ENCODE assay signal across 1 cellular context in genomic region chr9:14062449-14063187, GRCh38.
TF ChIP-seq lines count a peak whose summit lies in the region.

No MANE protein-coding gene starts in this region.

TF ChIP-seq in GM23338, 12 proteins besides CTCF, POLR2A, EP300 and RAD21 (continued from another document):
- TF ChIP-seq, protein P1, sequence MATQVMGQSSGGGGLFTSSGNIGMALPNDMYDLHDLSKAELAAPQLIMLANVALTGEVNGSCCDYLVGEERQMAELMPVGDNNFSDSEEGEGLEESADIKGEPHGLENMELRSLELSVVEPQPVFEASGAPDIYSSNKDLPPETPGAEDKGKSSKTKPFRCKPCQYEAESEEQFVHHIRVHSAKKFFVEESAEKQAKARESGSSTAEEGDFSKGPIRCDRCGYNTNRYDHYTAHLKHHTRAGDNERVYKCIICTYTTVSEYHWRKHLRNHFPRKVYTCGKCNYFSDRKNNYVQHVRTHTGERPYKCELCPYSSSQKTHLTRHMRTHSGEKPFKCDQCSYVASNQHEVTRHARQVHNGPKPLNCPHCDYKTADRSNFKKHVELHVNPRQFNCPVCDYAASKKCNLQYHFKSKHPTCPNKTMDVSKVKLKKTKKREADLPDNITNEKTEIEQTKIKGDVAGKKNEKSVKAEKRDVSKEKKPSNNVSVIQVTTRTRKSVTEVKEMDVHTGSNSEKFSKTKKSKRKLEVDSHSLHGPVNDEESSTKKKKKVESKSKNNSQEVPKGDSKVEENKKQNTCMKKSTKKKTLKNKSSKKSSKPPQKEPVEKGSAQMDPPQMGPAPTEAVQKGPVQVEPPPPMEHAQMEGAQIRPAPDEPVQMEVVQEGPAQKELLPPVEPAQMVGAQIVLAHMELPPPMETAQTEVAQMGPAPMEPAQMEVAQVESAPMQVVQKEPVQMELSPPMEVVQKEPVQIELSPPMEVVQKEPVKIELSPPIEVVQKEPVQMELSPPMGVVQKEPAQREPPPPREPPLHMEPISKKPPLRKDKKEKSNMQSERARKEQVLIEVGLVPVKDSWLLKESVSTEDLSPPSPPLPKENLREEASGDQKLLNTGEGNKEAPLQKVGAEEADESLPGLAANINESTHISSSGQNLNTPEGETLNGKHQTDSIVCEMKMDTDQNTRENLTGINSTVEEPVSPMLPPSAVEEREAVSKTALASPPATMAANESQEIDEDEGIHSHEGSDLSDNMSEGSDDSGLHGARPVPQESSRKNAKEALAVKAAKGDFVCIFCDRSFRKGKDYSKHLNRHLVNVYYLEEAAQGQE (IDR thresholded peaks at IDR 0.05; ENCODE audit: unreplicated experiment), result no peak
